20 cellular contexts compared by ENCODE assay signal in genomic region chr11:69397732-69398131, GRCh38.
"Had no signal": no experiment of that assay in that cellular context is flagged by ENCODE, and none has a peak within 500 bp of the region (broad histone marks: within the 10 kb centered on the region; RNA-seq: fewer than 3 reads in every experiment).

No MANE protein-coding gene starts in this region.

- H3K9me3 ChIP-seq: suprapubic skin had no signal

- H3K27ac ChIP-seq: breast epithelium, coronary artery, epithelial cell of prostate, gastroesophageal sphincter, stomach, suprapubic skin, WERI-Rb-1 had no signal

- H3K36me3 ChIP-seq: breast epithelium, gastroesophageal sphincter, stomach, suprapubic skin, tibial nerve, WERI-Rb-1 had no signal

- H3K27me3 Mint-ChIP-seq: activated naive CD8-positive, alpha-beta T cell treated with anti-CD3 and anti-CD28 coated beads for 36 hours; activated T-cell treated with anti-CD3 and anti-CD28 coated beads, Interleukin-2, amount 50 U/mL, for 24 hours; progenitor cell of endocrine pancreas had no signal

- H3K27ac Mint-ChIP-seq: activated naive CD8-positive, alpha-beta T cell treated with anti-CD3 and anti-CD28 coated beads for 36 hours; activated T-cell treated with anti-CD3 and anti-CD28 coated beads, Interleukin-2, amount 50 U/mL, for 24 hours; progenitor cell of endocrine pancreas had no signal

- H3K4me1 ChIP-seq: breast epithelium had no signal

- DNase-seq: activated CD4-positive, alpha-beta T cell treated with anti-CD3 and anti-CD28 coated beads for 1 hour; activated CD4-positive, alpha-beta T cell treated with anti-CD3 and anti-CD28 coated beads, Interleukin-2, amount 50 U/mL, for 1 hour; activated naive CD4-positive, alpha-beta T cell treated with Interleukin-2 at 50 U/mL for 16 hours; activated naive CD8-positive, alpha-beta T cell treated with anti-CD3 and anti-CD28 coated beads for 36 hours; activated T-cell treated with anti-CD3 and anti-CD28 coated beads, Interleukin-2, amount 50 U/mL, for 24 hours; left cardiac atrium; mesenchymal stem cell; stimulated activated CD4-positive, alpha-beta T cell treated with anti-CD3 and anti-CD28 coated beads, Interleukin-1b, Interleukin-23, amount 100 ng/mL, for 48 hours; stomach; T-helper 2 cell; WERI-Rb-1 had no signal

- H3K4me3 Mint-ChIP-seq: activated naive CD8-positive, alpha-beta T cell treated with anti-CD3 and anti-CD28 coated beads for 36 hours; activated T-cell treated with anti-CD3 and anti-CD28 coated beads, Interleukin-2, amount 50 U/mL, for 24 hours had no signal

- H3K27me3 ChIP-seq: breast epithelium, gastroesophageal sphincter, suprapubic skin, tibial nerve had no signal

- H3K4me3 ChIP-seq: breast epithelium, coronary artery, gastroesophageal sphincter, stomach, suprapubic skin, tibial nerve had no signal

- FAIRE-seq: astrocyte, islet of Langerhans had no signal

- ATAC-seq: gastroesophageal sphincter, left cardiac atrium had no signal
